ENCODE assay signal across 1 cellular context in genomic region chr11:76668362-76669155, GRCh38.
TF ChIP-seq lines count a peak whose summit lies in the region.

No MANE protein-coding gene starts in this region.

TF ChIP-seq in H1, 55 proteins besides CTCF, POLR2A, EP300 and RAD21 (continued from another document):
- peak; percentile 80 for TF ChIP-seq KDM1A (IDR thresholded peaks at IDR 0.05; ENCODE audit: borderline replicate concordance, low read length)
